1 cellular context compared by ENCODE assay signal in genomic region chr1:231351816-231352215, GRCh38.
TF ChIP-seq lines count a peak whose summit lies in the region.

No MANE protein-coding gene starts in this region.

TF ChIP-seq in K562, 482 proteins besides CTCF, POLR2A, EP300 and RAD21 (continued from another document):
- TF ChIP-seq ZNF318 (IDR thresholded peaks at IDR 0.05; ENCODE audit: borderline replicate concordance in 1 of 2, low read depth in 1 of 2) (no peak), ZNF785 (CRISPR knock-in tag; IDR thresholded peaks at IDR 0.05) (no peak), SNAPC5 (CRISPR knock-in tag; IDR thresholded peaks at IDR 0.05) (no peak), ATF6 (CRISPR knock-in tag; IDR thresholded peaks at IDR 0.05) (no peak), ARNT (IDR thresholded peaks at IDR 0.05) (no peak), YY1 (IDR thresholded peaks at IDR 0.05; ENCODE audit: borderline replicate concordance in 1 of 3, control insufficient read depth in 1 of 3, extremely low read depth in 1 of 3, insufficient read depth in 3 of 3, insufficient read length in 1 of 3, insufficient replicate concordance in 2 of 3, low read depth in 1 of 3, low read length in 2 of 3) (no peak), SUPT5H (IDR thresholded peaks at IDR 0.05) (no peak), ZNF695 (CRISPR knock-in tag; IDR thresholded peaks at IDR 0.05) (no peak), SREBF2 (CRISPR knock-in tag; IDR thresholded peaks at IDR 0.05) (no peak), ZNF766 (CRISPR knock-in tag; conservative IDR thresholded peaks at IDR 0.05) (no peak), TOE1 (IDR thresholded peaks at IDR 0.05; ENCODE audit: borderline replicate concordance) (no peak), TOE1 (CRISPR knock-in tag; IDR thresholded peaks at IDR 0.05; ENCODE audit: borderline replicate concordance, low read depth) (no peak), ZEB2 (IDR thresholded peaks at IDR 0.05) (no peak), SIN3B (IDR thresholded peaks at IDR 0.05; ENCODE audit: low read depth) (no peak)
